28 cellular contexts compared by ENCODE assay signal in genomic region chr7:101288439-101288838, GRCh38.
"Had no signal": no experiment of that assay in that cellular context is flagged by ENCODE, and none has a peak within 500 bp of the region (broad histone marks: within the 10 kb centered on the region; RNA-seq: fewer than 3 reads in every experiment).

No MANE protein-coding gene starts in this region.

- H3K27ac ChIP-seq: ascending aorta, cardiac muscle cell, VCaP had no signal

- FAIRE-seq: bronchial epithelial cell, TTC549 had no signal

- DNase-seq: activated B cell treated with CpG ODN at 0.5 μM for 24 hours; activated CD4-positive, alpha-beta memory T cell treated with anti-CD3 and anti-CD28 coated beads for 36 hours; activated CD4-positive, alpha-beta T cell treated with anti-CD3 and anti-CD28 coated beads for 4 hours; activated CD4-positive, alpha-beta T cell treated with anti-CD3 and anti-CD28 coated beads, Interleukin-2, amount 10 ng/mL, durations not matched to agents 24 days and 14 days; activated CD4-positive, alpha-beta T cell treated with anti-CD3 and anti-CD28 coated beads, Interleukin-2, amount 50 U/mL, for 1 hour; activated CD4-positive, alpha-beta T cell treated with anti-CD3 and anti-CD28 coated beads, Interleukin-2, amount 50 U/mL, for 4 hours; activated CD4-positive, CD25-positive, alpha-beta regulatory T cell treated with anti-CD3 and anti-CD28 coated beads, Interleukin-2, amount 50 U/mL, for 72 hours; activated CD8-positive, alpha-beta memory T cell treated with anti-CD3 and anti-CD28 coated beads, Interleukin-2, amount 50 U/mL, for 4 hours; activated CD8-positive, alpha-beta T cell treated with anti-CD3 and anti-CD28 coated beads for 36 hours; activated effector memory CD4-positive, alpha-beta T cell treated with Interleukin-2 at 50 U/mL for 16 hours; activated gamma-delta T cell; activated naive CD4-positive, alpha-beta T cell treated with anti-CD3 and anti-CD28 coated beads, Interleukin-2, amount 10 ng/mL, durations not matched to agents 7 days and 5 days; activated naive CD4-positive, alpha-beta T cell treated with Interleukin-2 at 50 U/mL for 16 hours; activated naive CD8-positive, alpha-beta T cell treated with anti-CD3 and anti-CD28 coated beads, Interleukin-2, amount 10 ng/mL, durations not matched to agents 7 days and 5 days; activated naive CD8-positive, alpha-beta T cell treated with anti-CD3 and anti-CD28 coated beads, Interleukin-2, amount 50 U/mL, for 24 hours; activated T-cell treated with anti-CD3 and anti-CD28 coated beads, Interleukin-2, amount 50 U/mL, for 24 hours; activated T-cell treated with anti-CD3 and anti-CD28 coated beads, Interleukin-2, amount 50 U/mL, for 48 hours; amygdala; anterior cingulate cortex; caudate nucleus; cerebellar nuclear complex; T-helper 2 cell; T-helper 9 cell had no signal

- ATAC-seq: activated CD8-positive, alpha-beta T cell treated with anti-CD3 and anti-CD28 coated beads for 36 hours; activated naive CD8-positive, alpha-beta T cell treated with anti-CD3 and anti-CD28 coated beads, Interleukin-2, amount 50 U/mL, for 24 hours had no signal

- H3K9me3 ChIP-seq: ascending aorta had no signal

- H3K4me3 ChIP-seq: ascending aorta, cardiac muscle cell had no signal

- H3K36me3 ChIP-seq: ascending aorta, cardiac muscle cell had no signal

- H3K27me3 ChIP-seq: ascending aorta had no signal

- H3K4me1 ChIP-seq: ascending aorta had no signal
